ENCODE assay signal across 13 cellular contexts in genomic region chr11:63663809-63664208, GRCh38. TPM values are rescaled to one million over a fixed set of nuclear protein-coding genes. Genes with fewer than 3 reads are reported as not detected.
A peak's percentile ranks its signal among the peaks of the same experiment; 100 is the strongest.
DNase-seq lines count a peak whose midpoint lies in the region; ATAC-seq and TF ChIP-seq lines count a peak whose summit lies in the region.
"Had no signal": no experiment of that assay in that cellular context is flagged by ENCODE, and none has a peak within 500 bp of the region (broad histone marks: within the 10 kb centered on the region; RNA-seq: fewer than 3 reads in every experiment).

No MANE protein-coding gene starts in this region.

- H3K27me3 ChIP-seq in adipocyte (replicated peaks; ENCODE audit: control insufficient read depth, insufficient read depth, low read length), result no peaks in the 10 kb centered on the region
- H3K27me3 ChIP-seq: body of pancreas, tibial artery had no signal

- no peak for ATAC-seq in stimulated activated naive CD8-positive, alpha-beta T cell treated with anti-CD3 and anti-CD28 coated beads, Interleukin-15, amount 100 ng/mL, for 72 hours
- no peak for ATAC-seq in GM18861 (IDR thresholded peaks at IDR 0.05; ENCODE audit: unreplicated experiment)
- ATAC-seq: body of pancreas; naive thymus-derived CD8-positive, alpha-beta T cell had no signal

- no peak for TF ChIP-seq CTCF in HFFc6 (IDR thresholded peaks at IDR 0.05)

- peaks cover 53% of the 10 kb centered on the region for H3K4me1 ChIP-seq in adipocyte (ENCODE audit: control insufficient read depth, insufficient read depth, low read length)

- peak overlapping the region; percentile 80 for H3K27ac Mint-ChIP-seq in HFFc6
- H3K27ac Mint-ChIP-seq in stimulated activated naive CD8-positive, alpha-beta T cell treated with anti-CD3 and anti-CD28 coated beads, Interleukin-15, amount 100 ng/mL, for 72 hours, result no peak overlapping the region
- H3K27ac Mint-ChIP-seq: activated T-helper 1 cell treated with anti-CD3 and anti-CD28 coated beads, Interleukin-12 subunit alpha, Interleukin-12 subunit beta, Interleukin-2, Interleukin-4 antibody, amounts not matched to agents 30 ng/mL and 10 ng/mL and 1 ng/mL, durations not matched to agents 14 hours and 24 hours and 36 hours had no signal

- H3K9me3 ChIP-seq in adipocyte (ENCODE audit: control insufficient read depth, low read length), result no peaks in the 10 kb centered on the region
- H3K9me3 ChIP-seq: body of pancreas, tibial artery had no signal

- peaks cover 69% of the 10 kb centered on the region for H3K4me1 Mint-ChIP-seq in HFFc6 (ENCODE audit: low read depth)
- H3K4me1 Mint-ChIP-seq in stimulated activated naive CD8-positive, alpha-beta T cell treated with anti-CD3 and anti-CD28 coated beads, Interleukin-15, amount 100 ng/mL, for 72 hours, result peaks cover 36% of the 10 kb centered on the region

- no peaks in the 10 kb centered on the region for H3K36me3 ChIP-seq in adipocyte (ENCODE audit: control insufficient read depth, insufficient read depth, low read length, severe bottlenecking)

- DNase-seq in HFFc6 (peak; percentile 76), adipocyte (ENCODE audit: low read depth) (peak; percentile 71), fibroblast of peridontal ligament (ENCODE audit: extremely low read depth) (peak; percentile 78), stromal cell of bone marrow (ENCODE audit: low read depth) (peak; percentile 47), occipital lobe (lab: John Stamatoyannopoulos, UW) (no peak)
- no peak for DNase-seq in stimulated activated naive CD8-positive, alpha-beta T cell treated with anti-CD3 and anti-CD28 coated beads, Interleukin-15, amount 100 ng/mL, for 72 hours
- no peak for DNase-seq in activated CD4-positive, alpha-beta T cell treated with anti-CD3 and anti-CD28 coated beads for 4 hours
- DNase-seq: body of pancreas; naive thymus-derived CD8-positive, alpha-beta T cell; NCI-H2029 treated with DMSO at 0.1 percent for 48 hours; tibial artery had no signal

- peak overlapping the region; percentile 58 for H3K4me3 Mint-ChIP-seq in HFFc6
- H3K4me3 Mint-ChIP-seq in stimulated activated naive CD8-positive, alpha-beta T cell treated with anti-CD3 and anti-CD28 coated beads, Interleukin-15, amount 100 ng/mL, for 72 hours, result no peak overlapping the region
- H3K4me3 Mint-ChIP-seq: activated T-helper 1 cell treated with anti-CD3 and anti-CD28 coated beads, Interleukin-12 subunit alpha, Interleukin-12 subunit beta, Interleukin-2, Interleukin-4 antibody, amounts not matched to agents 30 ng/mL and 10 ng/mL and 1 ng/mL, durations not matched to agents 14 hours and 24 hours and 36 hours had no signal

- H3K27me3 Mint-ChIP-seq in HFFc6 (ENCODE audit: insufficient read depth), result 0 out of 2 replicates have a peak, but pooled peaks cover 2% of the 10 kb centered on the region
- no peaks in the 10 kb centered on the region for H3K27me3 Mint-ChIP-seq in stimulated activated naive CD8-positive, alpha-beta T cell treated with anti-CD3 and anti-CD28 coated beads, Interleukin-15, amount 100 ng/mL, for 72 hours
- H3K27me3 Mint-ChIP-seq: naive thymus-derived CD8-positive, alpha-beta T cell had no signal

- H3K36me3 Mint-ChIP-seq in HFFc6 (ENCODE audit: low read depth), result peaks cover 15% of the 10 kb centered on the region

- H3K9ac ChIP-seq in adipocyte (ENCODE audit: low read length), result no peak overlapping the region

- H3K9me3 Mint-ChIP-seq in HFFc6, result no peaks in the 10 kb centered on the region
- H3K9me3 Mint-ChIP-seq in stimulated activated naive CD8-positive, alpha-beta T cell treated with anti-CD3 and anti-CD28 coated beads, Interleukin-15, amount 100 ng/mL, for 72 hours, result no peaks in the 10 kb centered on the region
- H3K9me3 Mint-ChIP-seq: activated T-helper 1 cell treated with anti-CD3 and anti-CD28 coated beads, Interleukin-12 subunit alpha, Interleukin-12 subunit beta, Interleukin-2, Interleukin-4 antibody, amounts not matched to agents 30 ng/mL and 10 ng/mL and 1 ng/mL, durations not matched to agents 14 hours and 24 hours and 36 hours; naive thymus-derived CD8-positive, alpha-beta T cell had no signal

- no peak overlapping the region for H3K4me3 ChIP-seq in adipocyte (ENCODE audit: low read length)
- H3K4me3 ChIP-seq: body of pancreas, tibial artery had no signal

RNA-seq across cellular contexts. Expression of gene ATL3, which starts 7.4 kb away (rescaled TPM):
- 100 to 1,000 TPM in 5 of 6 experiments, 10 to 100 TPM in 1; 96.9 to 116 (median 109) TPM for total RNA-seq in HFFc6 (2021; fragmentation: NEBNext Ultra II Directional; extraction: Animal tissue kit (Norgen Biotek cat#: 25700))
- 26.0 TPM for total RNA-seq in occipital lobe

RNA-seq across cellular contexts. Expression of gene RTN3, which starts 17.5 kb away (rescaled TPM):
- total RNA-seq in HFFc6 (2021; fragmentation: NEBNext Ultra II Directional; extraction: Animal tissue kit (Norgen Biotek cat#: 25700)), result 100 to 1,000 TPM; 114 to 144 (median 133) TPM
- total RNA-seq in occipital lobe, result 207 TPM

RNA-seq across cellular contexts. Expression of gene PLAAT3, which starts 49.6 kb away (rescaled TPM):
- total RNA-seq in HFFc6 (2021; fragmentation: NEBNext Ultra II Directional; extraction: Animal tissue kit (Norgen Biotek cat#: 25700)), result 10 to 100 TPM in 1 of 6 experiments, 1 to 10 TPM in 5; 8.0 to 11.2 (median 8.6) TPM
- 4.7 TPM for total RNA-seq in occipital lobe

Comparison
In these comparisons a context has a peak if more than half of its experiments do, and no peak if none do; other contexts are left out.
1. DNase-seq: peak in HFFc6 (single experiment), adipocyte (single experiment), fibroblast of peridontal ligament (single experiment) and stromal cell of bone marrow (single experiment); none in stimulated activated naive CD8-positive, alpha-beta T cell treated with anti-CD3 and anti-CD28 coated beads, Interleukin-15, amount 100 ng/mL, for 72 hours (0 of 2), activated CD4-positive, alpha-beta T cell treated with anti-CD3 and anti-CD28 coated beads for 4 hours (0 of 2) and occipital lobe (single experiment).